In the genomic region with DNA sequence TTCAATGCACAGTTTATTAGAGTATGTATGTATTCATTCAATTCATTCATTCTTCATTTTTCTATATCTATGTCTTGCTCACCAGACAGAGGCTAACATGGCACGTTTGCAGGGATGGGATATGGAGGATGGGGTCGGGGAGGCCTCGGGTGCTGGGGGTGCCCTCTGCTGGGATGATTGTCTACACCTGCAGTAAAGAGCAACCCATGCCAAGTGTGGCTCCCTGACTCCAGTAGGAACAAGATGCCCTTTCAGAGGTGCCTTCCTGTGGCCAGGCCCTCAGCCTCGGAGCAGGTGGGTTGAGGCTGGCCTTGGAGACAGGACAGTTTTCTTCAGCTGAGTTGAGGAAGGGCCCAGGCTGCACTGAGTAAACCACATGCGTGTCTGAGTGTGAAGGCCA, we compare ENCODE assay signal across 23 cellular contexts.
DNase-seq lines count a peak whose midpoint lies in the region; ATAC-seq and TF ChIP-seq lines count a peak whose summit lies in the region.
"Had no signal": no experiment of that assay in that cellular context is flagged by ENCODE, and none has a peak within 500 bp of the region (broad histone marks: within the 10 kb centered on the region; RNA-seq: fewer than 3 reads in every experiment).

No MANE protein-coding gene starts in this region.

- peak overlapping the region; percentile 29 to 32 for H3K27ac ChIP-seq in breast epithelium
- no peak overlapping the region for H3K27ac ChIP-seq in mammary epithelial cell (ENCODE audit: insufficient read depth, low read depth, low read length)
- no peak overlapping the region for H3K27ac ChIP-seq in OCI-LY1 (ENCODE audit: low read depth, low read length, poor library complexity, severe bottlenecking)
- H3K27ac ChIP-seq in suprapubic skin, result peak overlapping the region; percentile 1
- H3K27ac ChIP-seq: BLaER1, HL-60 had no signal

- no peaks in the 10 kb centered on the region for H3K79me2 ChIP-seq in mammary epithelial cell (ENCODE audit: insufficient read depth, low read length)
- H3K79me2 ChIP-seq in OCI-LY1 (ENCODE audit: insufficient read depth, low read length), result no peaks in the 10 kb centered on the region

- CTCF ChIA-PET in mammary epithelial cell (lab: Charles Lee; ENCODE audit: low non-redundant PET), result no interaction called here

- no peak for ATAC-seq in HG02610 (IDR thresholded peaks at IDR 0.05; ENCODE audit: unreplicated experiment)

- no peaks in the 10 kb centered on the region for H3K9me3 ChIP-seq in breast epithelium
- no peaks in the 10 kb centered on the region for H3K9me3 ChIP-seq in mammary epithelial cell (replicated peaks; ENCODE audit: insufficient read depth, low read length)
- no peaks in the 10 kb centered on the region for H3K9me3 ChIP-seq in OCI-LY1 (ENCODE audit: low read length)
- no peaks in the 10 kb centered on the region for H3K9me3 ChIP-seq in suprapubic skin
- H3K9me3 ChIP-seq: BLaER1, MG63 had no signal

- no peak overlapping the region for H3K9ac ChIP-seq in mammary epithelial cell (ENCODE audit: insufficient read depth, low read length)
- H3K9ac ChIP-seq in OCI-LY1 (ENCODE audit: low read length), result no peak overlapping the region
- H3K9ac ChIP-seq: BLaER1 had no signal

- H3K4me2 ChIP-seq in mammary epithelial cell (ENCODE audit: insufficient read depth, low read depth, low read length) (no peak overlapping the region), OCI-LY1 (ENCODE audit: low read length) (no peak overlapping the region)
- H3K4me2 ChIP-seq: BLaER1 had no signal

- H3K4me3 ChIP-seq in breast epithelium (no peak overlapping the region), mammary epithelial cell (replicated peaks in 1 of 3; ENCODE audit: insufficient read depth in 1 of 3, low read depth in 2 of 3, low read length in 3 of 3) (no peak overlapping the region), OCI-LY1 (ENCODE audit: low read depth, low read length, poor library complexity, severe bottlenecking) (no peak overlapping the region), epithelial cell of proximal tubule (ENCODE audit: low read depth, low read length) (no peak overlapping the region), suprapubic skin (no peak overlapping the region)
- H3K4me3 ChIP-seq: BLaER1, MG63 had no signal

- DNase-seq in breast epithelium (ENCODE audit: low spot score in 2 of 2) (no peak), mammary epithelial cell (no peak), epithelial cell of proximal tubule (ENCODE audit: low read depth) (no peak), suprapubic skin (ENCODE audit: low spot score in 2 of 2) (no peak), NCI-H1417 (lab: John Stamatoyannopoulos, UW) (no peak), AML-193 (lab: John Stamatoyannopoulos, UW) (no peak)
- DNase-seq: CD4-positive, alpha-beta memory T cell; GOT3; HFFc6; IMR-90; MG63; NCI-H1092; NCI-H146; NCI-H2029 treated with DMSO at 0.1 percent for 48 hours; NCI-H2171; NCI-H446; NCI-H69; OCI-M1; SHP77 treated with DMSO at 0.1 percent for 48 hours had no signal

- no peak for TF ChIP-seq EP300 in suprapubic skin (IDR thresholded peaks at IDR 0.05)

- H4K20me1 ChIP-seq in mammary epithelial cell (ENCODE audit: insufficient read depth, low read length) (no peaks in the 10 kb centered on the region), OCI-LY1 (ENCODE audit: insufficient read depth, low read length) (no peaks in the 10 kb centered on the region)
- H4K20me1 ChIP-seq: BLaER1 had no signal

- intact Hi-C loops in breast epithelium (cut with DNase I; ENCODE audit: low total_unique reads) (no loop called here), mammary epithelial cell (cut with micrococcal nuclease) (loop anchor here (5.0 kb wide), 1 partner anchor 33 kb away; no protein-coding TSS in a partner anchor)

- BruUV-seq in mammary epithelial cell (replicated peaks; lab: Mats Ljungman, UMichigan), result no TSS peak

- in situ Hi-C loops in mammary epithelial cell (cut with MboI; ENCODE audit: low sequenced_read_pairs in 2 of 2), result loop anchor here in 1 of 2 donors (25.0 kb wide), 1 partner anchor 217 kb away; no protein-coding TSS in a partner anchor

- H3K36me3 ChIP-seq in breast epithelium (no peaks in the 10 kb centered on the region), mammary epithelial cell (ENCODE audit: insufficient read depth, low read length) (no peaks in the 10 kb centered on the region), OCI-LY1 (ENCODE audit: insufficient read depth, low read length) (no peaks in the 10 kb centered on the region), suprapubic skin (no peaks in the 10 kb centered on the region)
- H3K36me3 ChIP-seq: BLaER1, MG63 had no signal

- H3F3A ChIP-seq in OCI-LY1 (ENCODE audit: insufficient read depth, low read length), result no peaks in the 10 kb centered on the region

- dilution Hi-C loops in mammary epithelial cell (cut with HindIII; ENCODE audit: low sequenced_read_pairs), result no loop called here

- H2AFZ ChIP-seq in mammary epithelial cell (ENCODE audit: low read depth, low read length) (no peak overlapping the region), OCI-LY1 (ENCODE audit: low read length) (no peak overlapping the region)

- H3K27me3 ChIP-seq in breast epithelium (no peaks in the 10 kb centered on the region), mammary epithelial cell (ENCODE audit: insufficient read depth, low read length) (peaks cover 2% of the 10 kb centered on the region), OCI-LY1 (ENCODE audit: insufficient read depth, low read length) (no peaks in the 10 kb centered on the region; the same call in 1 of the 2 replicates), suprapubic skin (no peaks in the 10 kb centered on the region)
- H3K27me3 ChIP-seq: BLaER1, MG63 had no signal

- TF ChIP-seq POLR2A in breast epithelium (IDR thresholded peaks at IDR 0.05) (no peak), suprapubic skin (IDR thresholded peaks at IDR 0.05) (no peak)

- H3K9me2 ChIP-seq in OCI-LY1 (ENCODE audit: low read depth, low read length), result no peaks in the 10 kb centered on the region

- H3K4me1 ChIP-seq in breast epithelium, result no peaks in the 10 kb centered on the region
- no peaks in the 10 kb centered on the region for H3K4me1 ChIP-seq in mammary epithelial cell (ENCODE audit: insufficient read depth, low read length)
- no peaks in the 10 kb centered on the region for H3K4me1 ChIP-seq in OCI-LY1 (ENCODE audit: insufficient read depth, low read length, severe bottlenecking)
- H3K4me1 ChIP-seq in suprapubic skin, result no peaks in the 10 kb centered on the region

- 66% methylated on average over 5 of the region's 5 CpGs for WGBS in mammary epithelial cell (ENCODE audit: low coverage, missing lambda C conversion rate)
- WGBS in suprapubic skin, result 75% methylated on average over 5 of the region's 5 CpGs

- no peak for TF ChIP-seq CTCF in breast epithelium (IDR thresholded peaks at IDR 0.05)
- no peak for TF ChIP-seq CTCF in mammary epithelial cell (conservative IDR thresholded peaks at IDR 0.05 in 1 of 2, IDR thresholded peaks at IDR 0.05 in 1 of 2; ENCODE audit: extremely low read depth in 1 of 2, insufficient read depth in 1 of 2, low read depth in 1 of 2, low read length in 2 of 2)
- TF ChIP-seq CTCF in OCI-LY1 (IDR thresholded peaks at IDR 0.05; ENCODE audit: low read length), result peak; percentile 10; the same call in 1 of the 2 replicates
- peak; percentile 13 for TF ChIP-seq CTCF in epithelial cell of proximal tubule (conservative IDR thresholded peaks at IDR 0.05; ENCODE audit: low read depth, low read length)
- no peak for TF ChIP-seq CTCF in suprapubic skin (IDR thresholded peaks at IDR 0.05)

Comparison
In these comparisons a context has a peak if more than half of its experiments do, and no peak if none do; other contexts are left out.
1. H3K27ac ChIP-seq: peak in breast epithelium (2 of 2) and suprapubic skin (single experiment); none in mammary epithelial cell (single experiment) and OCI-LY1 (single experiment).
2. CTCF ChIP-seq: peak in OCI-LY1 (single experiment) and epithelial cell of proximal tubule (single experiment); none in breast epithelium (0 of 3), mammary epithelial cell (0 of 2) and suprapubic skin (0 of 2).